In genomic region chr12:131893605-131894312, GRCh38 we compare ENCODE assay signal across 8 cellular contexts. TPM values are rescaled to one million over a fixed set of nuclear protein-coding genes. Genes with fewer than 3 reads are reported as not detected.
DNase-seq lines count a peak whose midpoint lies in the region; TF ChIP-seq lines count a peak whose summit lies in the region.

No MANE protein-coding gene starts in this region.

- no peaks in the 10 kb centered on the region for H3K27me3 ChIP-seq in layer of hippocampus (ENCODE audit: control insufficient read depth, insufficient read depth, low read length)
- no peaks in the 10 kb centered on the region for H3K27me3 ChIP-seq in transverse colon

- no peak for TF ChIP-seq EP300 in transverse colon (IDR thresholded peaks at IDR 0.05; ENCODE audit: low read depth)

- H3K9me3 Mint-ChIP-seq in activated naive CD8-positive, alpha-beta T cell (ENCODE audit: low read depth) = no peaks in the 10 kb centered on the region
- H3K9me3 Mint-ChIP-seq in activated naive CD8-positive, alpha-beta T cell treated with anti-CD3 and anti-CD28 coated beads for 36 hours = no peaks in the 10 kb centered on the region
- no peaks in the 10 kb centered on the region for H3K9me3 Mint-ChIP-seq in activated T-helper 2 cell treated with anti-CD3 and anti-CD28 coated beads, Interferon-gamma antibody, Interleukin-2, Interleukin-4, amounts not matched to agents 10 μg/mL and 5 μg/mL and 100 μg/mL, durations not matched to agents 14 hours and 24 hours and 36 hours

- no peak for TF ChIP-seq CTCF in transverse colon (IDR thresholded peaks at IDR 0.05)

- 38 to 49% methylated on average over 13 to 15 of the region's 19 CpGs for WGBS in transverse colon (ENCODE audit: low coverage in 1 of 2), 2 donors

- H3K27me3 Mint-ChIP-seq in activated naive CD8-positive, alpha-beta T cell = no peaks in the 10 kb centered on the region
- H3K27me3 Mint-ChIP-seq in activated naive CD8-positive, alpha-beta T cell treated with anti-CD3 and anti-CD28 coated beads for 36 hours = no peaks in the 10 kb centered on the region
- peaks cover 5% of the 10 kb centered on the region for H3K27me3 Mint-ChIP-seq in activated T-helper 2 cell treated with anti-CD3 and anti-CD28 coated beads, Interferon-gamma antibody, Interleukin-2, Interleukin-4, amounts not matched to agents 10 μg/mL and 5 μg/mL and 100 μg/mL, durations not matched to agents 14 hours and 24 hours and 36 hours (ENCODE audit: low read depth)

- intact Hi-C loops in activated T-helper 2 cell treated with anti-CD3 and anti-CD28 coated beads, Interferon-gamma antibody, Interleukin-2, Interleukin-4, amounts not matched to agents 10 μg/mL and 5 μg/mL and 100 μg/mL, durations not matched to agents 14 hours and 24 hours and 36 hours (cut with micrococcal nuclease) = loop anchor here (1.0 to 10.0 kb wide), 4 partner anchors 36 to 211 kb away; partner anchors contain the start of genes EP400, PUS1 and SFSWAP
- intact Hi-C loops in transverse colon (cut with DNase I; ENCODE audit: low total_unique reads) = loop anchor here (2.0 kb wide), 1 partner anchor 35 kb away; the partner anchor contains the start of gene PUS1

- H3K4me3 ChIP-seq in transverse colon = peak overlapping the region in 3 of 4 donors; percentile 60 to 89 (median 64)

- H3K4me3 Mint-ChIP-seq in activated naive CD8-positive, alpha-beta T cell = peak overlapping the region; percentile 65
- no peak overlapping the region for H3K4me3 Mint-ChIP-seq in activated naive CD8-positive, alpha-beta T cell treated with anti-CD3 and anti-CD28 coated beads for 36 hours
- peak overlapping the region; percentile 8 for H3K4me3 Mint-ChIP-seq in activated T-helper 2 cell treated with anti-CD3 and anti-CD28 coated beads, Interferon-gamma antibody, Interleukin-2, Interleukin-4, amounts not matched to agents 10 μg/mL and 5 μg/mL and 100 μg/mL, durations not matched to agents 14 hours and 24 hours and 36 hours (ENCODE audit: low read depth)

- DNase-seq in activated naive CD8-positive, alpha-beta T cell treated with anti-CD3 and anti-CD28 coated beads for 36 hours = no peak
- DNase-seq in activated T-helper 2 cell treated with anti-CD3 and anti-CD28 coated beads, Interferon-gamma antibody, Interleukin-2, Interleukin-4, amounts not matched to agents 10 μg/mL and 5 μg/mL and 100 μg/mL, durations not matched to agents 14 hours and 24 hours and 36 hours (ENCODE audit: low spot score) = no peak
- no peak for DNase-seq in transverse colon
- no peak for DNase-seq in T-helper 9 cell
- no peak for DNase-seq in midbrain (lab: John Stamatoyannopoulos, UW)
- DNase-seq in COLO668 (lab: John Stamatoyannopoulos, UW; ENCODE audit: unreplicated experiment) = no peak

- no peaks in the 10 kb centered on the region for H3K9me3 ChIP-seq in transverse colon

- H3K27ac Mint-ChIP-seq in activated naive CD8-positive, alpha-beta T cell = no peak overlapping the region
- no peak overlapping the region for H3K27ac Mint-ChIP-seq in activated naive CD8-positive, alpha-beta T cell treated with anti-CD3 and anti-CD28 coated beads for 36 hours
- H3K27ac Mint-ChIP-seq in activated T-helper 2 cell treated with anti-CD3 and anti-CD28 coated beads, Interferon-gamma antibody, Interleukin-2, Interleukin-4, amounts not matched to agents 10 μg/mL and 5 μg/mL and 100 μg/mL, durations not matched to agents 14 hours and 24 hours and 36 hours = no peak overlapping the region

- H3K27ac ChIP-seq in layer of hippocampus (ENCODE audit: low read depth, low read length) (peak overlapping the region; percentile 63), transverse colon (peak overlapping the region; percentile 93 to 98 (median 94))

- in situ Hi-C loops in transverse colon (cut with MboI; ENCODE audit: low pct_ligation_motif_present in 1 of 4, low pct_unique_long_range_greater_than_20kb in 1 of 4, low sequenced_read_pairs in 3 of 4) = no loop called here

- H3K4me1 Mint-ChIP-seq in activated naive CD8-positive, alpha-beta T cell (ENCODE audit: low read depth) = peaks cover 16% of the 10 kb centered on the region
- H3K4me1 Mint-ChIP-seq in activated naive CD8-positive, alpha-beta T cell treated with anti-CD3 and anti-CD28 coated beads for 36 hours = peaks cover 12% of the 10 kb centered on the region
- H3K4me1 Mint-ChIP-seq in activated T-helper 2 cell treated with anti-CD3 and anti-CD28 coated beads, Interferon-gamma antibody, Interleukin-2, Interleukin-4, amounts not matched to agents 10 μg/mL and 5 μg/mL and 100 μg/mL, durations not matched to agents 14 hours and 24 hours and 36 hours (ENCODE audit: low read depth) = peaks cover 6% of the 10 kb centered on the region

- no peaks in the 10 kb centered on the region for H3K36me3 ChIP-seq in transverse colon

- no peak for TF ChIP-seq POLR2A in transverse colon (IDR thresholded peaks at IDR 0.05)

- no peaks in the 10 kb centered on the region for H3K36me3 Mint-ChIP-seq in activated naive CD8-positive, alpha-beta T cell
- H3K36me3 Mint-ChIP-seq in activated naive CD8-positive, alpha-beta T cell treated with anti-CD3 and anti-CD28 coated beads for 36 hours = no peaks in the 10 kb centered on the region
- no peaks in the 10 kb centered on the region for H3K36me3 Mint-ChIP-seq in activated T-helper 2 cell treated with anti-CD3 and anti-CD28 coated beads, Interferon-gamma antibody, Interleukin-2, Interleukin-4, amounts not matched to agents 10 μg/mL and 5 μg/mL and 100 μg/mL, durations not matched to agents 14 hours and 24 hours and 36 hours (ENCODE audit: low read depth)

- H3K4me1 ChIP-seq in transverse colon = peaks cover 9 to 22% (median 15%) of the 10 kb centered on the region in 4 donors

RNA-seq across cellular contexts. Expression of gene ULK1, which starts 0.7 kb away (rescaled TPM):
- total RNA-seq in activated naive CD8-positive, alpha-beta T cell treated with anti-CD3 and anti-CD28 coated beads for 36 hours = 10 to 100 TPM; 11.4 to 12.5 TPM
- total RNA-seq in activated T-helper 2 cell treated with anti-CD3 and anti-CD28 coated beads, Interferon-gamma antibody, Interleukin-2, Interleukin-4, amounts not matched to agents 10 μg/mL and 5 μg/mL and 100 μg/mL, durations not matched to agents 14 hours and 24 hours and 36 hours = 28.0 and 30.2 TPM in 2 replicates
- 100 to 1,000 TPM in 1 of 4 donors, 10 to 100 TPM in 3; 17.5 to 140 (median 28.0) TPM for total RNA-seq in transverse colon

RNA-seq across cellular contexts. Expression of gene PUS1, which starts 35.3 kb away (rescaled TPM):
- total RNA-seq in activated naive CD8-positive, alpha-beta T cell treated with anti-CD3 and anti-CD28 coated beads for 36 hours = 100 to 1,000 TPM; 116 to 118 TPM
- total RNA-seq in activated T-helper 2 cell treated with anti-CD3 and anti-CD28 coated beads, Interferon-gamma antibody, Interleukin-2, Interleukin-4, amounts not matched to agents 10 μg/mL and 5 μg/mL and 100 μg/mL, durations not matched to agents 14 hours and 24 hours and 36 hours = 71.2 and 79.2 TPM in 2 replicates
- 10 to 100 TPM; 11.9 to 48.8 (median 23.1) TPM for total RNA-seq in transverse colon

RNA-seq across cellular contexts. Expression of gene EP400, which starts 56.0 kb away (rescaled TPM):
- 10 to 100 TPM; 42.8 to 43.6 TPM for total RNA-seq in activated naive CD8-positive, alpha-beta T cell treated with anti-CD3 and anti-CD28 coated beads for 36 hours
- total RNA-seq in activated T-helper 2 cell treated with anti-CD3 and anti-CD28 coated beads, Interferon-gamma antibody, Interleukin-2, Interleukin-4, amounts not matched to agents 10 μg/mL and 5 μg/mL and 100 μg/mL, durations not matched to agents 14 hours and 24 hours and 36 hours = 57.7 and 58.0 TPM in 2 replicates
- total RNA-seq in transverse colon = 10 to 100 TPM; 25.4 to 67.3 (median 37.5) TPM
